In the genomic region with DNA sequence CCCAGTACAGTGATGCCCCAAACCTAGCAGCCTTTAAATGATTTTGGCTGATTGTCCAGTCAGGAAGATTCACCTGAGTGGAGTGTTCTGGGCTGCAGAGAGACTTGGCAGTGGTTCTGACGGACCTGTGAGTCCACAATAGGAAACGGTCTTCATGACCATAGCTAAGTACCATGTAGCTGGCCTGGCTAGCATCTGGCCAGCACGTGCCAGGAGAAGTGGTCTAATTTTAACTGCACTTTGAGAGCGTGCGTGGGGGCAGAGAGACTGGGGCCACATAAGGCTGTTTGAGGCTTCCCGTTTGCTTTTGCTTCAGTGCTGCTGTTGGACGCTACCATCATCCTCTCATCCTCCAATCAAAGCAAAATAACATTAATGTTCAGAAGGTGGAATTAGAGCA, we compare ENCODE assay signal across 1 cellular context.
TF ChIP-seq lines count a peak whose summit lies in the region.

No MANE protein-coding gene starts in this region.

TF ChIP-seq in HepG2, 621 proteins besides CTCF, POLR2A, EP300 and RAD21:
- TF ChIP-seq ZNF549 (CRISPR knock-in tag; IDR thresholded peaks at IDR 0.05) = no peak
- TF ChIP-seq, protein P1, sequence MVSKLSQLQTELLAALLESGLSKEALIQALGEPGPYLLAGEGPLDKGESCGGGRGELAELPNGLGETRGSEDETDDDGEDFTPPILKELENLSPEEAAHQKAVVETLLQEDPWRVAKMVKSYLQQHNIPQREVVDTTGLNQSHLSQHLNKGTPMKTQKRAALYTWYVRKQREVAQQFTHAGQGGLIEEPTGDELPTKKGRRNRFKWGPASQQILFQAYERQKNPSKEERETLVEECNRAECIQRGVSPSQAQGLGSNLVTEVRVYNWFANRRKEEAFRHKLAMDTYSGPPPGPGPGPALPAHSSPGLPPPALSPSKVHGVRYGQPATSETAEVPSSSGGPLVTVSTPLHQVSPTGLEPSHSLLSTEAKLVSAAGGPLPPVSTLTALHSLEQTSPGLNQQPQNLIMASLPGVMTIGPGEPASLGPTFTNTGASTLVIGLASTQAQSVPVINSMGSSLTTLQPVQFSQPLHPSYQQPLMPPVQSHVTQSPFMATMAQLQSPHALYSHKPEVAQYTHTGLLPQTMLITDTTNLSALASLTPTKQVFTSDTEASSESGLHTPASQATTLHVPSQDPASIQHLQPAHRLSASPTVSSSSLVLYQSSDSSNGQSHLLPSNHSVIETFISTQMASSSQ (IDR thresholded peaks at IDR 0.05; ENCODE audit: low read depth) = no peak
- TF ChIP-seq, protein P1 (CRISPR knock-in tag; IDR thresholded peaks at IDR 0.05; ENCODE audit: borderline replicate concordance) = no peak
- TF ChIP-seq, protein P2, sequence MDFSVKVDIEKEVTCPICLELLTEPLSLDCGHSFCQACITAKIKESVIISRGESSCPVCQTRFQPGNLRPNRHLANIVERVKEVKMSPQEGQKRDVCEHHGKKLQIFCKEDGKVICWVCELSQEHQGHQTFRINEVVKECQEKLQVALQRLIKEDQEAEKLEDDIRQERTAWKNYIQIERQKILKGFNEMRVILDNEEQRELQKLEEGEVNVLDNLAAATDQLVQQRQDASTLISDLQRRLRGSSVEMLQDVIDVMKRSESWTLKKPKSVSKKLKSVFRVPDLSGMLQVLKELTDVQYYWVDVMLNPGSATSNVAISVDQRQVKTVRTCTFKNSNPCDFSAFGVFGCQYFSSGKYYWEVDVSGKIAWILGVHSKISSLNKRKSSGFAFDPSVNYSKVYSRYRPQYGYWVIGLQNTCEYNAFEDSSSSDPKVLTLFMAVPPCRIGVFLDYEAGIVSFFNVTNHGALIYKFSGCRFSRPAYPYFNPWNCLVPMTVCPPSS (IDR thresholded peaks at IDR 0.05) = no peak
- TF ChIP-seq ZNF350 (CRISPR knock-in tag; IDR thresholded peaks at IDR 0.05; ENCODE audit: borderline replicate concordance, low read depth) = no peak
- TF ChIP-seq MIER3 (CRISPR knock-in tag; IDR thresholded peaks at IDR 0.05; ENCODE audit: borderline replicate concordance) = no peak
- TF ChIP-seq ZNF136 (CRISPR knock-in tag; IDR thresholded peaks at IDR 0.05; ENCODE audit: low read depth) = no peak
- TF ChIP-seq ATM (IDR thresholded peaks at IDR 0.05; ENCODE audit: borderline replicate concordance) = no peak
- TF ChIP-seq, protein P3, sequence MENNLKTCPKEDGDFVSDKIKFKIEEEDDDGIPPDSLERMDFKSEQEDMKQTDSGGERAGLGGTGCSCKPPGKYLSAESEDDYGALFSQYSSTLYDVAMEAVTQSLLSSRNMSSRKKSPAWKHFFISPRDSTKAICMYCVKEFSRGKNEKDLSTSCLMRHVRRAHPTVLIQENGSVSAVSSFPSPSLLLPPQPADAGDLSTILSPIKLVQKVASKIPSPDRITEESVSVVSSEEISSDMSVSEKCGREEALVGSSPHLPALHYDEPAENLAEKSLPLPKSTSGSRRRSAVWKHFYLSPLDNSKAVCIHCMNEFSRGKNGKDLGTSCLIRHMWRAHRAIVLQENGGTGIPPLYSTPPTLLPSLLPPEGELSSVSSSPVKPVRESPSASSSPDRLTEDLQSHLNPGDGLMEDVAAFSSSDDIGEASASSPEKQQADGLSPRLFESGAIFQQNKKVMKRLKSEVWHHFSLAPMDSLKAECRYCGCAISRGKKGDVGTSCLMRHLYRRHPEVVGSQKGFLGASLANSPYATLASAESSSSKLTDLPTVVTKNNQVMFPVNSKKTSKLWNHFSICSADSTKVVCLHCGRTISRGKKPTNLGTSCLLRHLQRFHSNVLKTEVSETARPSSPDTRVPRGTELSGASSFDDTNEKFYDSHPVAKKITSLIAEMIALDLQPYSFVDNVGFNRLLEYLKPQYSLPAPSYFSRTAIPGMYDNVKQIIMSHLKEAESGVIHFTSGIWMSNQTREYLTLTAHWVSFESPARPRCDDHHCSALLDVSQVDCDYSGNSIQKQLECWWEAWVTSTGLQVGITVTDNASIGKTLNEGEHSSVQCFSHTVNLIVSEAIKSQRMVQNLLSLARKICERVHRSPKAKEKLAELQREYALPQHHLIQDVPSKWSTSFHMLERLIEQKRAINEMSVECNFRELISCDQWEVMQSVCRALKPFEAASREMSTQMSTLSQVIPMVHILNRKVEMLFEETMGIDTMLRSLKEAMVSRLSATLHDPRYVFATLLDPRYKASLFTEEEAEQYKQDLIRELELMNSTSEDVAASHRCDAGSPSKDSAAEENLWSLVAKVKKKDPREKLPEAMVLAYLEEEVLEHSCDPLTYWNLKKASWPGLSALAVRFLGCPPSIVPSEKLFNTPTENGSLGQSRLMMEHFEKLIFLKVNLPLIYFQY (CRISPR knock-in tag; IDR thresholded peaks at IDR 0.05; ENCODE audit: borderline replicate concordance) = no peak
- TF ChIP-seq ZNF562 (CRISPR knock-in tag; IDR thresholded peaks at IDR 0.05; ENCODE audit: borderline replicate concordance) = no peak
- TF ChIP-seq ZNF431 (CRISPR knock-in tag; IDR thresholded peaks at IDR 0.05; ENCODE audit: borderline replicate concordance, low read depth) = no peak
- no peak for TF ChIP-seq ZNF20 (CRISPR knock-in tag; IDR thresholded peaks at IDR 0.05)
- no peak for TF ChIP-seq RARG (CRISPR knock-in tag; IDR thresholded peaks at IDR 0.05; ENCODE audit: low read depth)
